Comparison of ENCODE assay signal across 1 cellular context in genomic region chr16:71210-71539, GRCh38.
TF ChIP-seq lines count a peak whose summit lies in the region.

No MANE protein-coding gene starts in this region.

TF ChIP-seq in HepG2, 621 proteins besides CTCF, POLR2A, EP300 and RAD21:
- TF ChIP-seq ZFP1 (CRISPR knock-in tag; IDR thresholded peaks at IDR 0.05) = no peak
- TF ChIP-seq DNMT1 (CRISPR knock-in tag; IDR thresholded peaks at IDR 0.05) = no peak
- no peak for TF ChIP-seq ZC3H13 (CRISPR knock-in tag; IDR thresholded peaks at IDR 0.05)
- TF ChIP-seq DZIP1 (CRISPR knock-in tag; IDR thresholded peaks at IDR 0.05) = no peak
- no peak for TF ChIP-seq ZMYM4 (CRISPR knock-in tag; IDR thresholded peaks at IDR 0.05)
- TF ChIP-seq ZGPAT (CRISPR knock-in tag; IDR thresholded peaks at IDR 0.05) = no peak
- TF ChIP-seq ELK4 (CRISPR knock-in tag; IDR thresholded peaks at IDR 0.05; ENCODE audit: borderline replicate concordance) = no peak
